In genomic region chr4:172927096-172927495, GRCh38 we compare ENCODE assay signal across 16 cellular contexts.
DNase-seq lines count a peak whose midpoint lies in the region; ATAC-seq and TF ChIP-seq lines count a peak whose summit lies in the region.
"Had no signal": no experiment of that assay in that cellular context is flagged by ENCODE, and none has a peak within 500 bp of the region (broad histone marks: within the 10 kb centered on the region; RNA-seq: fewer than 3 reads in every experiment).

No MANE protein-coding gene starts in this region.

- H3K36me3 ChIP-seq in mucosa of descending colon (ENCODE audit: low read depth): no peaks in the 10 kb centered on the region
- no peaks in the 10 kb centered on the region for H3K36me3 ChIP-seq in esophagus squamous epithelium
- H3K36me3 ChIP-seq: BLaER1 had no signal

- H3K4me1 ChIP-seq in mucosa of descending colon (ENCODE audit: low read depth): no peaks in the 10 kb centered on the region
- no peaks in the 10 kb centered on the region for H3K4me1 ChIP-seq in esophagus squamous epithelium
- H3K4me1 ChIP-seq: BLaER1 had no signal

- TF ChIP-seq CTCF in mucosa of descending colon (IDR thresholded peaks at IDR 0.05) (no peak), esophagus squamous epithelium (IDR thresholded peaks at IDR 0.05) (no peak)

- TF ChIP-seq EP300 in Ishikawa (IDR thresholded peaks at IDR 0.05; ENCODE audit: borderline replicate concordance): no peak

- H3K4me3 ChIP-seq in mucosa of descending colon (no peak overlapping the region), esophagus squamous epithelium (no peak overlapping the region)
- H3K4me3 ChIP-seq: BLaER1, GM12878 had no signal

- TF ChIP-seq RAD21 in Ishikawa (IDR thresholded peaks at IDR 0.05; ENCODE audit: low read depth): no peak

- no peaks in the 10 kb centered on the region for H3K27me3 ChIP-seq in esophagus squamous epithelium
- H3K27me3 ChIP-seq: BLaER1 had no signal

- intact Hi-C loops in mucosa of descending colon (cut with DNase I, micrococcal nuclease) (no loop called here), esophagus squamous epithelium (cut with DNase I) (no loop called here)

- H3K27ac ChIP-seq in esophagus squamous epithelium: no peak overlapping the region
- H3K27ac ChIP-seq: BLaER1 had no signal

- no peak for TF ChIP-seq POLR2A in esophagus squamous epithelium (IDR thresholded peaks at IDR 0.05)

- peak; percentile 37 for DNase-seq in COLO668 (lab: John Stamatoyannopoulos, UW; ENCODE audit: unreplicated experiment)
- DNase-seq in NCI-H2171 treated with DMSO at 0.1 percent for 48 hours (lab: John Stamatoyannopoulos, UW): peak; percentile 2
- DNase-seq in mucosa of descending colon: peak in 1 of 3 donors; percentile 61
- no peak for DNase-seq in esophagus squamous epithelium (lab: John Stamatoyannopoulos, UW)
- DNase-seq in activated effector memory CD4-positive, alpha-beta T cell treated with anti-CD3 and anti-CD28 coated beads, Interleukin-2, amount 50 U/mL, for 16 hours: no peak
- DNase-seq: Kasumi-1, NCI-H1694 treated with DMSO at 0.1 percent for 48 hours, NCI-H2227 treated with DMSO at 0.1 percent for 48 hours, NCI-H774, SHP77 treated with DMSO at 0.1 percent for 48 hours, T-helper 2 cell had no signal

- 55 to 64% methylated on average over 2 of the region's 2 CpGs for WGBS in esophagus squamous epithelium, 2 donors

- no peaks in the 10 kb centered on the region for H3K9me3 ChIP-seq in mucosa of descending colon
- H3K9me3 ChIP-seq in esophagus squamous epithelium: no peaks in the 10 kb centered on the region
- H3K9me3 ChIP-seq: BLaER1 had no signal

- ATAC-seq in mucosa of descending colon (peak; percentile 55), HG02642 (IDR thresholded peaks at IDR 0.05; ENCODE audit: poor library complexity, unreplicated experiment) (no peak)
- ATAC-seq: GM12878, HCT116 had no signal

TF ChIP-seq in Ishikawa, 13 proteins besides CTCF, POLR2A, EP300 and RAD21:
- TF ChIP-seq TCF12 (IDR thresholded peaks at IDR 0.05; ENCODE audit: low read depth): no peak
- TF ChIP-seq, protein P1, sequence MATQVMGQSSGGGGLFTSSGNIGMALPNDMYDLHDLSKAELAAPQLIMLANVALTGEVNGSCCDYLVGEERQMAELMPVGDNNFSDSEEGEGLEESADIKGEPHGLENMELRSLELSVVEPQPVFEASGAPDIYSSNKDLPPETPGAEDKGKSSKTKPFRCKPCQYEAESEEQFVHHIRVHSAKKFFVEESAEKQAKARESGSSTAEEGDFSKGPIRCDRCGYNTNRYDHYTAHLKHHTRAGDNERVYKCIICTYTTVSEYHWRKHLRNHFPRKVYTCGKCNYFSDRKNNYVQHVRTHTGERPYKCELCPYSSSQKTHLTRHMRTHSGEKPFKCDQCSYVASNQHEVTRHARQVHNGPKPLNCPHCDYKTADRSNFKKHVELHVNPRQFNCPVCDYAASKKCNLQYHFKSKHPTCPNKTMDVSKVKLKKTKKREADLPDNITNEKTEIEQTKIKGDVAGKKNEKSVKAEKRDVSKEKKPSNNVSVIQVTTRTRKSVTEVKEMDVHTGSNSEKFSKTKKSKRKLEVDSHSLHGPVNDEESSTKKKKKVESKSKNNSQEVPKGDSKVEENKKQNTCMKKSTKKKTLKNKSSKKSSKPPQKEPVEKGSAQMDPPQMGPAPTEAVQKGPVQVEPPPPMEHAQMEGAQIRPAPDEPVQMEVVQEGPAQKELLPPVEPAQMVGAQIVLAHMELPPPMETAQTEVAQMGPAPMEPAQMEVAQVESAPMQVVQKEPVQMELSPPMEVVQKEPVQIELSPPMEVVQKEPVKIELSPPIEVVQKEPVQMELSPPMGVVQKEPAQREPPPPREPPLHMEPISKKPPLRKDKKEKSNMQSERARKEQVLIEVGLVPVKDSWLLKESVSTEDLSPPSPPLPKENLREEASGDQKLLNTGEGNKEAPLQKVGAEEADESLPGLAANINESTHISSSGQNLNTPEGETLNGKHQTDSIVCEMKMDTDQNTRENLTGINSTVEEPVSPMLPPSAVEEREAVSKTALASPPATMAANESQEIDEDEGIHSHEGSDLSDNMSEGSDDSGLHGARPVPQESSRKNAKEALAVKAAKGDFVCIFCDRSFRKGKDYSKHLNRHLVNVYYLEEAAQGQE (IDR thresholded peaks at IDR 0.05; ENCODE audit: low read depth): no peak
- peak; percentile 33 for TF ChIP-seq NFIC (IDR thresholded peaks at IDR 0.05)
TF ChIP-seq in Ishikawa: peak in this region for 1.

Comparison
In these comparisons a context has a peak if more than half of its experiments do, and no peak if none do; other contexts are left out.
1. DNase-seq: peak in COLO668 (single experiment) and NCI-H2171 treated with DMSO at 0.1 percent for 48 hours (single experiment); none in esophagus squamous epithelium (single experiment) and activated effector memory CD4-positive, alpha-beta T cell treated with anti-CD3 and anti-CD28 coated beads, Interleukin-2, amount 50 U/mL, for 16 hours (single experiment).